27 cellular contexts compared by ENCODE assay signal in genomic region chr10:130049244-130049643, GRCh38.
"Had no signal": no experiment of that assay in that cellular context is flagged by ENCODE, and none has a peak within 500 bp of the region (broad histone marks: within the 10 kb centered on the region; RNA-seq: fewer than 3 reads in every experiment).

No MANE protein-coding gene starts in this region.

- H3K27me3 ChIP-seq: pancreas, right lobe of liver, testis, transverse colon, vagina had no signal

- H3K36me3 Mint-ChIP-seq: natural killer cell treated with Interleukin-12 subunit alpha and Interleukin-12 subunit beta and Interleukin-15 and Interleukin-18, amount 100 ng/mL, for 72 hours had no signal

- H3K27ac Mint-ChIP-seq: naive B cell; naive thymus-derived CD8-positive, alpha-beta T cell; natural killer cell treated with Interleukin-12 subunit alpha and Interleukin-12 subunit beta and Interleukin-15 and Interleukin-18, amount 100 ng/mL, for 72 hours; nephron progenitor cell; progenitor cell of endocrine pancreas; stimulated activated memory B cell treated with anti-CD40 and anti-IgM and Interleukin-4, amounts not matched to agents 10 μg/mL and 1 μg/mL and 100 μg/mL, for 72 hours had no signal

- H3K27me3 Mint-ChIP-seq: natural killer cell treated with Interleukin-12 subunit alpha and Interleukin-12 subunit beta and Interleukin-15 and Interleukin-18, amount 100 ng/mL, for 72 hours had no signal

- H3K4me1 Mint-ChIP-seq: naive B cell; naive thymus-derived CD8-positive, alpha-beta T cell; nephron progenitor cell; neural crest cell; stimulated activated memory B cell treated with anti-CD40 and anti-IgM and Interleukin-4, amounts not matched to agents 10 μg/mL and 1 μg/mL and 100 μg/mL, for 72 hours; stimulated activated naive CD8-positive, alpha-beta T cell treated with anti-CD3 and anti-CD28 coated beads, Interleukin-15, amount 100 ng/mL, for 72 hours had no signal

- H3K4me3 Mint-ChIP-seq: naive B cell; naive thymus-derived CD8-positive, alpha-beta T cell; natural killer cell treated with Interleukin-12 subunit alpha and Interleukin-12 subunit beta and Interleukin-15 and Interleukin-18, amount 100 ng/mL, for 72 hours; nephron progenitor cell; neural crest cell; stimulated activated memory B cell treated with anti-CD40 and anti-IgM and Interleukin-4, amounts not matched to agents 10 μg/mL and 1 μg/mL and 100 μg/mL, for 72 hours; stimulated activated naive CD8-positive, alpha-beta T cell treated with anti-CD3 and anti-CD28 coated beads, Interleukin-15, amount 100 ng/mL, for 72 hours had no signal

- DNase-seq: naive B cell; naive thymus-derived CD8-positive, alpha-beta T cell; nephron progenitor cell; occipital lobe; pancreas; psoas muscle; right cardiac atrium; right lobe of liver; sigmoid colon; small intestine; stimulated activated CD4-positive, alpha-beta T cell treated with anti-CD3 and anti-CD28 coated beads, Interleukin-15, amount 100 ng/mL, for 24 hours; stimulated activated CD4-positive, alpha-beta T cell treated with anti-CD3 and anti-CD28 coated beads, Interleukin-4, amount 100 ng/mL, for 1 hour; stimulated activated CD4-positive, alpha-beta T cell treated with anti-CD3 and anti-CD28 coated beads, Interleukin-4, amount 100 ng/mL, for 4 hours; stimulated activated naive CD4-positive, alpha-beta T cell; stimulated activated naive CD8-positive, alpha-beta T cell treated with anti-CD3 and anti-CD28 coated beads, Interleukin-15, amount 100 ng/mL, for 72 hours; stimulated activated naive CD8-positive, alpha-beta T cell treated with anti-CD3 and anti-CD28 coated beads, Interleukin-15, Interleukin-2, amounts not matched to agents 100 U/mL and 50 U/mL, for 24 hours; substantia nigra; testis; transverse colon; upper lobe of left lung had no signal

- H3K4me3 ChIP-seq: pancreas, psoas muscle, right lobe of liver, sigmoid colon, suprapubic skin, testis, tibial artery, transverse colon, upper lobe of left lung, vagina had no signal

- H3K9me3 Mint-ChIP-seq: natural killer cell treated with Interleukin-12 subunit alpha and Interleukin-12 subunit beta and Interleukin-15 and Interleukin-18, amount 100 ng/mL, for 72 hours; neural crest cell had no signal

- H3K27ac ChIP-seq: pancreas, psoas muscle, right lobe of liver, sigmoid colon, suprapubic skin, testis, tibial artery, transverse colon, upper lobe of left lung, vagina had no signal

- H3K9me3 ChIP-seq: pancreas, psoas muscle, right lobe of liver, sigmoid colon, suprapubic skin, testis, vagina had no signal

- H3K4me1 ChIP-seq: pancreas, psoas muscle, right lobe of liver, sigmoid colon, suprapubic skin, testis, tibial artery, transverse colon, upper lobe of left lung, vagina had no signal

- H3K36me3 ChIP-seq: pancreas, right lobe of liver, sigmoid colon, suprapubic skin, tibial artery, transverse colon, upper lobe of left lung, vagina had no signal

- ATAC-seq: naive thymus-derived CD8-positive, alpha-beta T cell; pancreas; psoas muscle; right cardiac atrium; right lobe of liver; stimulated activated memory B cell treated with anti-CD40 and anti-IgM and Interleukin-4, amounts not matched to agents 10 μg/mL and 1 μg/mL and 100 μg/mL, for 72 hours; stimulated activated naive CD8-positive, alpha-beta T cell treated with anti-CD3 and anti-CD28 coated beads, Interleukin-15, amount 100 ng/mL, for 72 hours; stimulated activated naive CD8-positive, alpha-beta T cell treated with anti-CD3 and anti-CD28 coated beads, Interleukin-15, Interleukin-2, amounts not matched to agents 100 U/mL and 50 U/mL, for 24 hours had no signal
